ENCODE assay signal across 16 cellular contexts in genomic region chr2:204015118-204015842, GRCh38.
DNase-seq lines count a peak whose midpoint lies in the region; ATAC-seq and TF ChIP-seq lines count a peak whose summit lies in the region.
"Had no signal": no experiment of that assay in that cellular context is flagged by ENCODE, and none has a peak within 500 bp of the region (broad histone marks: within the 10 kb centered on the region; RNA-seq: fewer than 3 reads in every experiment).

No MANE protein-coding gene starts in this region.

- peaks cover 84% of the 10 kb centered on the region for H3K4me1 Mint-ChIP-seq in activated CD4-positive, alpha-beta T cell treated with anti-CD3 and anti-CD28 coated beads for 36 hours
- H3K4me1 Mint-ChIP-seq in activated CD4-positive, alpha-beta T cell treated with anti-CD3 and anti-CD28 coated beads, Interleukin-2, amount 10 ng/mL, durations not matched to agents 7 days and 5 days: peaks cover 45% of the 10 kb centered on the region
- H3K4me1 Mint-ChIP-seq in natural killer cell treated with Interleukin-12 subunit alpha and Interleukin-12 subunit beta and Interleukin-15 and Interleukin-18, amount 100 ng/mL, for 72 hours (ENCODE audit: low read depth in 2 of 2): peaks cover 35 to 58% of the 10 kb centered on the region in 2 donors
- H3K4me1 Mint-ChIP-seq in natural killer cell: peaks cover 5 to 6% of the 10 kb centered on the region in 2 donors
- H3K4me1 Mint-ChIP-seq in activated T-helper 1 cell treated with anti-CD3 and anti-CD28 coated beads, Interleukin-12 subunit alpha, Interleukin-12 subunit beta, Interleukin-2, Interleukin-4 antibody, amounts not matched to agents 30 ng/mL and 10 ng/mL and 1 ng/mL, durations not matched to agents 14 hours and 24 hours and 36 hours (ENCODE audit: low read depth): peaks cover 90% of the 10 kb centered on the region
- H3K4me1 Mint-ChIP-seq in naive thymus-derived CD4-positive, alpha-beta T cell: peaks cover 0 to 52% (median 3%) of the 10 kb centered on the region in 7 donors
- H3K4me1 Mint-ChIP-seq: GM23338 had no signal

- H3K4me3 Mint-ChIP-seq in activated CD4-positive, alpha-beta T cell treated with anti-CD3 and anti-CD28 coated beads for 36 hours: no peak overlapping the region
- no peak overlapping the region for H3K4me3 Mint-ChIP-seq in activated CD4-positive, alpha-beta T cell treated with anti-CD3 and anti-CD28 coated beads, Interleukin-2, amount 10 ng/mL, durations not matched to agents 7 days and 5 days
- peak overlapping the region; percentile 43 for H3K4me3 Mint-ChIP-seq in natural killer cell treated with Interleukin-12 subunit alpha and Interleukin-12 subunit beta and Interleukin-15 and Interleukin-18, amount 100 ng/mL, for 72 hours
- no peak overlapping the region for H3K4me3 Mint-ChIP-seq in natural killer cell
- peak overlapping the region; percentile 27 for H3K4me3 Mint-ChIP-seq in activated T-helper 1 cell treated with anti-CD3 and anti-CD28 coated beads, Interleukin-12 subunit alpha, Interleukin-12 subunit beta, Interleukin-2, Interleukin-4 antibody, amounts not matched to agents 30 ng/mL and 10 ng/mL and 1 ng/mL, durations not matched to agents 14 hours and 24 hours and 36 hours
- H3K4me3 Mint-ChIP-seq in naive thymus-derived CD4-positive, alpha-beta T cell: peak overlapping the region in 1 of 10 donors; percentile 26
- H3K4me3 Mint-ChIP-seq: GM23338 had no signal

- peaks cover 12% of the 10 kb centered on the region for H3K36me3 Mint-ChIP-seq in activated CD4-positive, alpha-beta T cell treated with anti-CD3 and anti-CD28 coated beads for 36 hours (ENCODE audit: low read depth)
- peaks cover 14% of the 10 kb centered on the region for H3K36me3 Mint-ChIP-seq in activated CD4-positive, alpha-beta T cell treated with anti-CD3 and anti-CD28 coated beads, Interleukin-2, amount 10 ng/mL, durations not matched to agents 7 days and 5 days (ENCODE audit: low read depth)
- peaks cover 14% of the 10 kb centered on the region for H3K36me3 Mint-ChIP-seq in natural killer cell treated with Interleukin-12 subunit alpha and Interleukin-12 subunit beta and Interleukin-15 and Interleukin-18, amount 100 ng/mL, for 72 hours
- no peaks in the 10 kb centered on the region for H3K36me3 Mint-ChIP-seq in natural killer cell
- H3K36me3 Mint-ChIP-seq in activated T-helper 1 cell treated with anti-CD3 and anti-CD28 coated beads, Interleukin-12 subunit alpha, Interleukin-12 subunit beta, Interleukin-2, Interleukin-4 antibody, amounts not matched to agents 30 ng/mL and 10 ng/mL and 1 ng/mL, durations not matched to agents 14 hours and 24 hours and 36 hours (ENCODE audit: low read depth): peaks cover 17% of the 10 kb centered on the region
- peaks cover 0 to 22% (median 0%) of the 10 kb centered on the region in 5 donors for H3K36me3 Mint-ChIP-seq in naive thymus-derived CD4-positive, alpha-beta T cell

- no peaks in the 10 kb centered on the region for H3K9me3 ChIP-seq in naive thymus-derived CD4-positive, alpha-beta T cell (ENCODE audit: control insufficient read depth in 2 of 3, low read length in 3 of 3)
- H3K9me3 ChIP-seq: psoas muscle, transverse colon had no signal

- POLR2A ChIA-PET in activated CD4-positive, alpha-beta T cell treated with anti-CD3 and anti-CD28 coated beads for 36 hours (lab: Charles Lee): interaction anchor here (0.6 to 1.7 kb wide), 4 partner anchors 9 to 147 kb away, joined by 3 to 12 read pairs (median 4); no protein-coding TSS in a partner anchor
- POLR2A ChIA-PET in activated CD4-positive, alpha-beta T cell treated with anti-CD3 and anti-CD28 coated beads, Interleukin-2, amount 10 ng/mL, durations not matched to agents 7 days and 5 days (lab: Charles Lee): interaction anchor here (0.7 kb wide), 1 partner anchor 87 kb away, joined by 3 read pairs; no protein-coding TSS in a partner anchor
- POLR2A ChIA-PET in naive thymus-derived CD4-positive, alpha-beta T cell (lab: Charles Lee): interaction anchor here (1.0 kb wide), 1 partner anchor 14 kb away, joined by 3 read pairs; no protein-coding TSS in a partner anchor
- POLR2A ChIA-PET in HEK293T (lab: Yijun Ruan, JAX): no interaction called here

- no peak overlapping the region for H3K27ac ChIP-seq in naive thymus-derived CD4-positive, alpha-beta T cell (ENCODE audit: low read depth, low read length)
- H3K27ac ChIP-seq: dorsolateral prefrontal cortex, psoas muscle, RWPE1, transverse colon, VCaP had no signal

- no peak overlapping the region for H3K4me3 ChIP-seq in naive thymus-derived CD4-positive, alpha-beta T cell (ENCODE audit: low read length)
- H3K4me3 ChIP-seq: dorsolateral prefrontal cortex, GM23338, psoas muscle, transverse colon had no signal

- no peaks in the 10 kb centered on the region for H3K36me3 ChIP-seq in naive thymus-derived CD4-positive, alpha-beta T cell (ENCODE audit: control insufficient read depth in 2 of 3, insufficient read depth in 3 of 3, low read length in 3 of 3)
- H3K36me3 ChIP-seq: transverse colon had no signal

- DNase-seq in activated CD4-positive, alpha-beta T cell treated with anti-CD3 and anti-CD28 coated beads for 36 hours: peak; percentile 52
- DNase-seq in activated CD4-positive, alpha-beta T cell treated with anti-CD3 and anti-CD28 coated beads, Interleukin-2, amount 10 ng/mL, durations not matched to agents 7 days and 5 days: no peak
- no peak for DNase-seq in natural killer cell treated with Interleukin-12 subunit alpha and Interleukin-12 subunit beta and Interleukin-15 and Interleukin-18, amount 100 ng/mL, for 72 hours (ENCODE audit: low spot score)
- DNase-seq in natural killer cell (no peak), HEK293T (ENCODE audit: extremely low spot score) (no peak), NCI-H2107 (lab: John Stamatoyannopoulos, UW) (no peak)
- no peak for DNase-seq in activated T-helper 1 cell treated with anti-CD3 and anti-CD28 coated beads, Interleukin-12 subunit alpha, Interleukin-12 subunit beta, Interleukin-2, Interleukin-4 antibody, amounts not matched to agents 30 ng/mL and 10 ng/mL and 1 ng/mL, durations not matched to agents 14 hours and 24 hours and 36 hours (ENCODE audit: low spot score)
- DNase-seq in naive thymus-derived CD4-positive, alpha-beta T cell: peak in 3 of 9 donors; percentile 16 to 28 (median 17)
- DNase-seq: dorsolateral prefrontal cortex, left ventricle myocardium superior, nucleus accumbens, psoas muscle, transverse colon had no signal

- peak overlapping the region; percentile 92 for H3K27ac Mint-ChIP-seq in activated CD4-positive, alpha-beta T cell treated with anti-CD3 and anti-CD28 coated beads for 36 hours
- H3K27ac Mint-ChIP-seq in activated CD4-positive, alpha-beta T cell treated with anti-CD3 and anti-CD28 coated beads, Interleukin-2, amount 10 ng/mL, durations not matched to agents 7 days and 5 days: no peak overlapping the region
- peak overlapping the region; percentile 81 to 88 for H3K27ac Mint-ChIP-seq in natural killer cell treated with Interleukin-12 subunit alpha and Interleukin-12 subunit beta and Interleukin-15 and Interleukin-18, amount 100 ng/mL, for 72 hours
- no peak overlapping the region for H3K27ac Mint-ChIP-seq in natural killer cell
- peak overlapping the region; percentile 73 for H3K27ac Mint-ChIP-seq in activated T-helper 1 cell treated with anti-CD3 and anti-CD28 coated beads, Interleukin-12 subunit alpha, Interleukin-12 subunit beta, Interleukin-2, Interleukin-4 antibody, amounts not matched to agents 30 ng/mL and 10 ng/mL and 1 ng/mL, durations not matched to agents 14 hours and 24 hours and 36 hours
- H3K27ac Mint-ChIP-seq in naive thymus-derived CD4-positive, alpha-beta T cell: peak overlapping the region in 3 of 9 donors; percentile 35 to 58 (median 47)
- H3K27ac Mint-ChIP-seq: GM23338 had no signal

- peak; percentile 44 for ATAC-seq in activated CD4-positive, alpha-beta T cell treated with anti-CD3 and anti-CD28 coated beads for 36 hours
- ATAC-seq in natural killer cell treated with Interleukin-12 subunit alpha and Interleukin-12 subunit beta and Interleukin-15 and Interleukin-18, amount 100 ng/mL, for 72 hours: peak; percentile 63 to 71
- no peak for ATAC-seq in natural killer cell
- ATAC-seq in naive thymus-derived CD4-positive, alpha-beta T cell: peak; percentile 75
- ATAC-seq: GM23338, left ventricle myocardium superior, psoas muscle had no signal

- peaks cover 0 to 5% of the 10 kb centered on the region in 2 donors for H3K4me1 ChIP-seq in naive thymus-derived CD4-positive, alpha-beta T cell (ENCODE audit: control insufficient read depth in 2 of 2, insufficient read depth in 2 of 2, low read length in 2 of 2)

- intact Hi-C loops in activated CD4-positive, alpha-beta T cell treated with anti-CD3 and anti-CD28 coated beads for 36 hours (cut with DNase I, micrococcal nuclease): loop anchor here (1.0 to 5.0 kb wide), 7 partner anchors 10 to 283 kb away; partner anchors contain the start of gene ICOS (in 1 of the 2)
- intact Hi-C loops in natural killer cell (cut with micrococcal nuclease): no loop called here
- intact Hi-C loops in activated T-helper 1 cell treated with anti-CD3 and anti-CD28 coated beads, Interleukin-12 subunit alpha, Interleukin-12 subunit beta, Interleukin-2, Interleukin-4 antibody, amounts not matched to agents 30 ng/mL and 10 ng/mL and 1 ng/mL, durations not matched to agents 14 hours and 24 hours and 36 hours (cut with micrococcal nuclease): loop anchor here (1.0 to 10.0 kb wide), 9 partner anchors 10 to 1690 kb away; partner anchors contain the start of gene FAM117B
- intact Hi-C loops in naive thymus-derived CD4-positive, alpha-beta T cell (cut with micrococcal nuclease): no loop called here

- peaks cover 19% of the 10 kb centered on the region for H3K9me3 Mint-ChIP-seq in activated CD4-positive, alpha-beta T cell treated with anti-CD3 and anti-CD28 coated beads for 36 hours (ENCODE audit: low read depth)
- H3K9me3 Mint-ChIP-seq in activated CD4-positive, alpha-beta T cell treated with anti-CD3 and anti-CD28 coated beads, Interleukin-2, amount 10 ng/mL, durations not matched to agents 7 days and 5 days: peaks cover 23% of the 10 kb centered on the region
- peaks cover 5% of the 10 kb centered on the region for H3K9me3 Mint-ChIP-seq in natural killer cell treated with Interleukin-12 subunit alpha and Interleukin-12 subunit beta and Interleukin-15 and Interleukin-18, amount 100 ng/mL, for 72 hours
- peaks cover 0 to 2% of the 10 kb centered on the region in 2 donors for H3K9me3 Mint-ChIP-seq in natural killer cell
- peaks cover 42% of the 10 kb centered on the region for H3K9me3 Mint-ChIP-seq in activated T-helper 1 cell treated with anti-CD3 and anti-CD28 coated beads, Interleukin-12 subunit alpha, Interleukin-12 subunit beta, Interleukin-2, Interleukin-4 antibody, amounts not matched to agents 30 ng/mL and 10 ng/mL and 1 ng/mL, durations not matched to agents 14 hours and 24 hours and 36 hours
- H3K9me3 Mint-ChIP-seq in naive thymus-derived CD4-positive, alpha-beta T cell: peaks cover 0 to 20% (median 0%) of the 10 kb centered on the region in 11 donors
- H3K9me3 Mint-ChIP-seq: GM23338 had no signal

- H3K27me3 ChIP-seq in naive thymus-derived CD4-positive, alpha-beta T cell (ENCODE audit: control insufficient read depth in 2 of 2, insufficient read depth in 2 of 2, low read length in 2 of 2): no peaks in the 10 kb centered on the region
- H3K27me3 ChIP-seq: transverse colon had no signal

- H3K27me3 Mint-ChIP-seq in activated CD4-positive, alpha-beta T cell treated with anti-CD3 and anti-CD28 coated beads for 36 hours: no peaks in the 10 kb centered on the region
- H3K27me3 Mint-ChIP-seq in activated CD4-positive, alpha-beta T cell treated with anti-CD3 and anti-CD28 coated beads, Interleukin-2, amount 10 ng/mL, durations not matched to agents 7 days and 5 days: no peaks in the 10 kb centered on the region
- H3K27me3 Mint-ChIP-seq in natural killer cell treated with Interleukin-12 subunit alpha and Interleukin-12 subunit beta and Interleukin-15 and Interleukin-18, amount 100 ng/mL, for 72 hours: peaks cover 6 to 9% of the 10 kb centered on the region in 2 donors
- H3K27me3 Mint-ChIP-seq in natural killer cell (ENCODE audit: low read depth in 2 of 2): peaks cover 4 to 13% of the 10 kb centered on the region in 2 donors
- no peaks in the 10 kb centered on the region for H3K27me3 Mint-ChIP-seq in activated T-helper 1 cell treated with anti-CD3 and anti-CD28 coated beads, Interleukin-12 subunit alpha, Interleukin-12 subunit beta, Interleukin-2, Interleukin-4 antibody, amounts not matched to agents 30 ng/mL and 10 ng/mL and 1 ng/mL, durations not matched to agents 14 hours and 24 hours and 36 hours (ENCODE audit: insufficient read depth)
- peaks cover 0 to 4% (median 0%) of the 10 kb centered on the region in 5 donors for H3K27me3 Mint-ChIP-seq in naive thymus-derived CD4-positive, alpha-beta T cell

- CTCF ChIA-PET in activated CD4-positive, alpha-beta T cell treated with anti-CD3 and anti-CD28 coated beads for 36 hours (lab: Charles Lee): interaction anchor here (0.6 to 2.5 kb wide), 6 partner anchors 9 to 422 kb away, joined by 3 to 7 read pairs (median 3); no protein-coding TSS in a partner anchor
- CTCF ChIA-PET in activated CD4-positive, alpha-beta T cell treated with anti-CD3 and anti-CD28 coated beads, Interleukin-2, amount 10 ng/mL, durations not matched to agents 7 days and 5 days (lab: Charles Lee): interaction anchor here (0.6 to 2.5 kb wide), 6 partner anchors 8 to 19 kb away, joined by 3 to 9 read pairs (median 4); no protein-coding TSS in a partner anchor
- CTCF ChIA-PET in naive thymus-derived CD4-positive, alpha-beta T cell (lab: Charles Lee): interaction anchor here (1.0 kb wide), 1 partner anchor 10 kb away, joined by 4 read pairs; no protein-coding TSS in a partner anchor
- CTCF ChIA-PET in HEK293T (lab: Yijun Ruan, JAX): no interaction called here

- no peak for TF ChIP-seq CTCF in natural killer cell (IDR thresholded peaks at IDR 0.05)

Comparison
In these comparisons a context has a peak if more than half of its experiments do, and no peak if none do; other contexts are left out.
1. ATAC-seq: peak in activated CD4-positive, alpha-beta T cell treated with anti-CD3 and anti-CD28 coated beads for 36 hours (single experiment), natural killer cell treated with Interleukin-12 subunit alpha and Interleukin-12 subunit beta and Interleukin-15 and Interleukin-18, amount 100 ng/mL, for 72 hours (2 of 2) and naive thymus-derived CD4-positive, alpha-beta T cell (single experiment); none in natural killer cell (0 of 3).
2. H3K27ac Mint-ChIP-seq: peak in activated CD4-positive, alpha-beta T cell treated with anti-CD3 and anti-CD28 coated beads for 36 hours (single experiment), natural killer cell treated with Interleukin-12 subunit alpha and Interleukin-12 subunit beta and Interleukin-15 and Interleukin-18, amount 100 ng/mL, for 72 hours (2 of 2) and activated T-helper 1 cell treated with anti-CD3 and anti-CD28 coated beads, Interleukin-12 subunit alpha, Interleukin-12 subunit beta, Interleukin-2, Interleukin-4 antibody, amounts not matched to agents 30 ng/mL and 10 ng/mL and 1 ng/mL, durations not matched to agents 14 hours and 24 hours and 36 hours (single experiment); none in activated CD4-positive, alpha-beta T cell treated with anti-CD3 and anti-CD28 coated beads, Interleukin-2, amount 10 ng/mL, durations not matched to agents 7 days and 5 days (single experiment) and natural killer cell (0 of 2).
3. H3K4me3 Mint-ChIP-seq: peak in natural killer cell treated with Interleukin-12 subunit alpha and Interleukin-12 subunit beta and Interleukin-15 and Interleukin-18, amount 100 ng/mL, for 72 hours (single experiment) and activated T-helper 1 cell treated with anti-CD3 and anti-CD28 coated beads, Interleukin-12 subunit alpha, Interleukin-12 subunit beta, Interleukin-2, Interleukin-4 antibody, amounts not matched to agents 30 ng/mL and 10 ng/mL and 1 ng/mL, durations not matched to agents 14 hours and 24 hours and 36 hours (single experiment); none in activated CD4-positive, alpha-beta T cell treated with anti-CD3 and anti-CD28 coated beads for 36 hours (single experiment), activated CD4-positive, alpha-beta T cell treated with anti-CD3 and anti-CD28 coated beads, Interleukin-2, amount 10 ng/mL, durations not matched to agents 7 days and 5 days (single experiment) and natural killer cell (single experiment).
4. intact Hi-C loops: an anchor here in activated CD4-positive, alpha-beta T cell treated with anti-CD3 and anti-CD28 coated beads for 36 hours (1.0 to 5.0 kb wide) and activated T-helper 1 cell treated with anti-CD3 and anti-CD28 coated beads, Interleukin-12 subunit alpha, Interleukin-12 subunit beta, Interleukin-2, Interleukin-4 antibody, amounts not matched to agents 30 ng/mL and 10 ng/mL and 1 ng/mL, durations not matched to agents 14 hours and 24 hours and 36 hours (1.0 to 10.0 kb wide); none called in natural killer cell and naive thymus-derived CD4-positive, alpha-beta T cell.